25 cellular contexts compared by ENCODE assay signal in genomic region chr1:99546432-99547416, GRCh38.
A peak's percentile ranks its signal among the peaks of the same experiment; 100 is the strongest.
DNase-seq lines count a peak whose midpoint lies in the region; ATAC-seq and TF ChIP-seq lines count a peak whose summit lies in the region.
"Had no signal": no experiment of that assay in that cellular context is flagged by ENCODE, and none has a peak within 500 bp of the region (broad histone marks: within the 10 kb centered on the region; RNA-seq: fewer than 3 reads in every experiment).

No MANE protein-coding gene starts in this region.

- H3K9me3 ChIP-seq in skeletal muscle satellite cell (replicated peaks; ENCODE audit: low read length) = no peaks in the 10 kb centered on the region
- H3K9me3 ChIP-seq: HAP-1, lower lobe of right lung, pancreas had no signal

- TF ChIP-seq CTCF in fibroblast of mammary gland (conservative IDR thresholded peaks at IDR 0.05; ENCODE audit: control insufficient read depth, insufficient read depth, low read depth, low read length) = no peak

- H3K27me3 ChIP-seq in skeletal muscle satellite cell (ENCODE audit: control insufficient read depth, insufficient read depth, low read length) = no peaks in the 10 kb centered on the region
- H3K27me3 ChIP-seq: pancreas had no signal

- DNase-seq in NCI-H2107 treated with DMSO at 0.1 percent for 48 hours (lab: John Stamatoyannopoulos, UW; ENCODE audit: unreplicated experiment) (peak; percentile 43), NCI-H2107 (lab: John Stamatoyannopoulos, UW) (no peak), fibroblast of mammary gland (ENCODE audit: low read depth) (peak; percentile 33), DMS 273 (lab: John Stamatoyannopoulos, UW; ENCODE audit: unreplicated experiment) (no peak), AG20443 (ENCODE audit: low spot score) (no peak)
- DNase-seq in stimulated activated naive CD4-positive, alpha-beta T cell treated with Interleukin-2 at 50 U/mL for 16 hours (lab: John Stamatoyannopoulos, UW) = no peak
- DNase-seq: activated CD4-positive, alpha-beta T cell treated with anti-CD3 and anti-CD28 coated beads, Interleukin-2, amount 50 U/mL, for 1 hour; activated CD8-positive, alpha-beta memory T cell treated with anti-CD3 and anti-CD28 coated beads, Interleukin-2, amount 50 U/mL, for 48 hours; activated effector memory CD4-positive, alpha-beta T cell treated with anti-CD3 and anti-CD28 coated beads, Interleukin-2, amount 50 U/mL, for 16 hours; amniotic stem cell; effector memory CD4-positive, alpha-beta T cell; GF-D8; lower lobe of right lung; naive thymus-derived CD4-positive, alpha-beta T cell; NCI-H187 treated with DMSO at 0.1 percent for 48 hours; OCI-M1; pancreas; stimulated activated CD4-positive, alpha-beta T cell treated with anti-CD3 and anti-CD28 coated beads, Interleukin-2, amount 100 ng/mL, for 24 hours; stimulated activated naive CD8-positive, alpha-beta T cell treated with anti-CD3 and anti-CD28 coated beads, Interleukin-15, amount 100 ng/mL, for 72 hours; T-helper 17 cell; trophoblast cell had no signal

- H3K36me3 ChIP-seq in skeletal muscle satellite cell (ENCODE audit: insufficient read depth, low read length) = no peaks in the 10 kb centered on the region
- H3K36me3 ChIP-seq: HAP-1, lower lobe of right lung, pancreas had no signal

- H3K4me3 ChIP-seq in fibroblast of mammary gland (ENCODE audit: control insufficient read depth, low read depth, low read length) = no peak overlapping the region
- H3K4me3 ChIP-seq in skeletal muscle satellite cell (ENCODE audit: low read length) = peak overlapping the region; percentile 27
- H3K4me3 ChIP-seq: HAP-1, lower lobe of right lung, pancreas had no signal

- peak; percentile 77 for ATAC-seq in SK-N-SH treated with all-trans-retinoic acid at 6 μM for 48 hours
- ATAC-seq: HepG2; lower lobe of right lung; naive thymus-derived CD4-positive, alpha-beta T cell; pancreas; stimulated activated naive CD8-positive, alpha-beta T cell treated with anti-CD3 and anti-CD28 coated beads, Interleukin-15, amount 100 ng/mL, for 72 hours; T-helper 17 cell had no signal

- peaks cover 11% of the 10 kb centered on the region for H3K4me1 ChIP-seq in skeletal muscle satellite cell (ENCODE audit: control insufficient read depth, insufficient read depth, low read length)
- H3K4me1 ChIP-seq: HAP-1, lower lobe of right lung, pancreas had no signal

- no peak overlapping the region for H3K9ac ChIP-seq in skeletal muscle satellite cell (ENCODE audit: low read depth, low read length)

- H3K4me2 ChIP-seq in skeletal muscle satellite cell (ENCODE audit: low read length) = peak overlapping the region; percentile 63

TF ChIP-seq in SK-N-SH treated with all-trans-retinoic acid at 6 μM for 48 hours, 23 proteins besides CTCF, POLR2A, EP300 and RAD21:
- TF ChIP-seq PATZ1 (CRISPR knock-in tag; IDR thresholded peaks at IDR 0.05; ENCODE audit: borderline replicate concordance) = no peak
- no peak for TF ChIP-seq ESRRG (CRISPR knock-in tag; IDR thresholded peaks at IDR 0.05)
- no peak for TF ChIP-seq TOX (CRISPR knock-in tag; IDR thresholded peaks at IDR 0.05; ENCODE audit: borderline replicate concordance)
- no peak for TF ChIP-seq ZNF70 (CRISPR knock-in tag; IDR thresholded peaks at IDR 0.05)
- TF ChIP-seq TCF4 (CRISPR knock-in tag; IDR thresholded peaks at IDR 0.05; ENCODE audit: borderline replicate concordance) = no peak
- no peak for TF ChIP-seq PPARA (CRISPR knock-in tag; IDR thresholded peaks at IDR 0.05; ENCODE audit: borderline replicate concordance)
- no peak for TF ChIP-seq GLIS3 (CRISPR knock-in tag; IDR thresholded peaks at IDR 0.05)
- no peak for TF ChIP-seq TSHZ2 (CRISPR knock-in tag; IDR thresholded peaks at IDR 0.05)
- no peak for TF ChIP-seq ZFP30 (CRISPR knock-in tag; IDR thresholded peaks at IDR 0.05)
- no peak for TF ChIP-seq OSR1 (CRISPR knock-in tag; IDR thresholded peaks at IDR 0.05)
- no peak for TF ChIP-seq ZNF8 (CRISPR knock-in tag; IDR thresholded peaks at IDR 0.05)
- no peak for TF ChIP-seq RARB (CRISPR knock-in tag; IDR thresholded peaks at IDR 0.05)
- no peak for TF ChIP-seq ARNTL (CRISPR knock-in tag; IDR thresholded peaks at IDR 0.05; ENCODE audit: borderline replicate concordance, low read depth)
- no peak for TF ChIP-seq SNAI2 (CRISPR knock-in tag; IDR thresholded peaks at IDR 0.05)
- no peak for TF ChIP-seq ISL1 (CRISPR knock-in tag; IDR thresholded peaks at IDR 0.05)
- TF ChIP-seq CSRNP3 (CRISPR knock-in tag; IDR thresholded peaks at IDR 0.05) = no peak
- no peak for TF ChIP-seq CREB5 (CRISPR knock-in tag; IDR thresholded peaks at IDR 0.05; ENCODE audit: low read depth)
TF ChIP-seq in SK-N-SH treated with all-trans-retinoic acid at 6 μM for 48 hours: peak in this region for 0.

Comparison
In these comparisons a context has a peak if more than half of its experiments do, and no peak if none do; other contexts are left out.
1. DNase-seq: peak in NCI-H2107 treated with DMSO at 0.1 percent for 48 hours (single experiment) and fibroblast of mammary gland (single experiment); none in NCI-H2107 (single experiment), DMS 273 (single experiment), stimulated activated naive CD4-positive, alpha-beta T cell treated with Interleukin-2 at 50 U/mL for 16 hours (single experiment) and AG20443 (single experiment).